3 cellular contexts compared by ENCODE assay signal in the genomic region with DNA sequence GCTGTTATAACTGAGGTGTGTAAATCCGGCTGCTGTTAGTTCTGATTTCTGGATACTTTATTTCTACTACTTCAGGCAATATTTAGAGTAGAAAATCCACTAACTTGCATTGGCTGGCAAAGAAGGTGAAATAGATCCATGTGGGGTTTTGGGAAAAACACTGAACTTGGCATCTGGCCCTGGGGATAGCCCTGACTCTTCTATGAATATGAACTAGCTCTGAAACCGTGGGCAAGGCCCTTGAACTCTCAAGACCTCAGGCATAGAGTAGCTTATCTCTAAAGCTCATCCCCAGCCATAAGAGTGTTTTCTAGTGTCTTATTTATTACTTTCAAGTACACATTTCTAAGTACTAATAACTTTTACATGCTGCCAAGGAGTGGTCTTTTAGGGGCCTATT.
"Had no signal": no experiment of that assay in that cellular context is flagged by ENCODE, and none has a peak within 500 bp of the region (broad histone marks: within the 10 kb centered on the region; RNA-seq: fewer than 3 reads in every experiment).

No MANE protein-coding gene starts in this region.

- DNase-seq: GDM1, GF-D8 had no signal

- ATAC-seq: GM12878 had no signal

- H3K4me3 ChIP-seq: GM12878 had no signal
